Comparison of ENCODE assay signal across 8 cellular contexts in the genomic region with DNA sequence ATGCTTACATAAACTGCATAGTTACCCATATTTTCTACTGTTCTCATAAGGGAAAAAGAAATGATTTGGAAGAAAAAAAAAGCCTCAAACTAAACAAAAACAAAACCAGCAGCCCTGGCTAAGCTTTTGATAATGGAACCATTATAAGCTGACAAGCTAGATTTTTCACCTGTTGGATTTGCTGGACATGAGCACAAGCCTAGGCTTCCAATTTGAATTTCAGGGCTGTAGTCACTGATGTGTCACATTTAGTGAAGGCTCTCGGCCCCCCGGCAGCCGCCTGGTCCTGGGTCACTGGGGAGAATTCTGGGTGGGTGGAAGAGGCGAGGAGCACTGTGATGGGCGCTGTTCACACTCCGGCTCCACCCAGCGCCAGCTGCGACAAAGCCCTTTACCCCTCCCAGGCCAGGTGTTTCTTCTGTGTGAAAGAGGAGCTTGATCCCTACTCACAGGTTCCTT. TPM values are rescaled to one million over a fixed set of nuclear protein-coding genes. Genes with fewer than 3 reads are reported as not detected.
DNase-seq lines count a peak whose midpoint lies in the region; ATAC-seq and TF ChIP-seq lines count a peak whose summit lies in the region.

No MANE protein-coding gene starts in this region.

- no peaks in the 10 kb centered on the region for H3K36me3 ChIP-seq in BE2C
- no peaks in the 10 kb centered on the region for H3K36me3 ChIP-seq in HUES48 (ENCODE audit: control insufficient read depth, insufficient read depth, low read length)
- no peaks in the 10 kb centered on the region for H3K36me3 ChIP-seq in SK-N-MC (ENCODE audit: insufficient read depth, low read length)
- H3K36me3 ChIP-seq in gastrocnemius medialis = no peaks in the 10 kb centered on the region

- TF ChIP-seq POLR2A in gastrocnemius medialis (IDR thresholded peaks at IDR 0.05) = no peak

- H3K4me1 ChIP-seq in BE2C (no peaks in the 10 kb centered on the region; the same call in 1 of the 2 replicates), HUES48 (ENCODE audit: control insufficient read depth, insufficient read depth, low read length) (peaks cover 12% of the 10 kb centered on the region; the same call in 1 of the 2 replicates), gastrocnemius medialis (peaks cover 41 to 42% of the 10 kb centered on the region in 2 donors)

- H3K27me3 ChIP-seq in BE2C = no peaks in the 10 kb centered on the region
- H3K27me3 ChIP-seq in HUES48 (ENCODE audit: control insufficient read depth, insufficient read depth, low read length) = peaks cover 43% of the 10 kb centered on the region
- no peaks in the 10 kb centered on the region for H3K27me3 ChIP-seq in gastrocnemius medialis

- no peak for TF ChIP-seq CTCF in BE2C (IDR thresholded peaks at IDR 0.05; ENCODE audit: low read depth, low read length)
- TF ChIP-seq CTCF in fibroblast of pulmonary artery (IDR thresholded peaks at IDR 0.05; ENCODE audit: low read length, missing control alignments) = no peak
- peak in 1 of 5 experiments; percentile 1 for TF ChIP-seq CTCF in gastrocnemius medialis (IDR thresholded peaks at IDR 0.05 in 4 of 5, conservative IDR thresholded peaks at IDR 0.05 in 1 of 5)

- no peak for ATAC-seq in gastrocnemius medialis
- no peak for ATAC-seq in activated CD4-positive, CD25-positive, alpha-beta regulatory T cell treated with anti-CD3 and anti-CD28 coated beads, Interleukin-2, amount 50 U/mL, for 24 hours
- ATAC-seq in HG02571 (IDR thresholded peaks at IDR 0.05; ENCODE audit: unreplicated experiment) = no peak
- no peak for ATAC-seq in GM19467 (IDR thresholded peaks at IDR 0.05; ENCODE audit: unreplicated experiment)

- DNase-seq in BE2C = no peak
- no peak for DNase-seq in SK-N-MC (ENCODE audit: low read depth, low spot score)
- no peak for DNase-seq in fibroblast of pulmonary artery (ENCODE audit: low read depth)
- DNase-seq in gastrocnemius medialis = no peak

- intact Hi-C loops in gastrocnemius medialis (cut with DNase I; ENCODE audit: low total_unique reads) = loop anchor here (5.0 kb wide), 1 partner anchor 466 kb away; no protein-coding TSS in a partner anchor

- H3K4me3 ChIP-seq in BE2C (ENCODE audit: low read depth, low read length) = peak overlapping the region; percentile 95
- H3K4me3 ChIP-seq in HUES48 (ENCODE audit: low read depth, low read length) = peak overlapping the region; percentile 85
- H3K4me3 ChIP-seq in SK-N-MC = peak overlapping the region; percentile 79
- peak overlapping the region; percentile 77 for H3K4me3 ChIP-seq in fibroblast of pulmonary artery (replicated peaks; ENCODE audit: low read depth, low read length)
- H3K4me3 ChIP-seq in gastrocnemius medialis = peak overlapping the region; percentile 74 to 89 (median 84)

- H3K9ac ChIP-seq in HUES48 (ENCODE audit: low read depth, low read length) = peak overlapping the region; percentile 63
- H3K9ac ChIP-seq in SK-N-MC (ENCODE audit: insufficient read length) = no peak overlapping the region

- in situ Hi-C loops in gastrocnemius medialis (cut with MboI; ENCODE audit: low sequenced_read_pairs in 4 of 4) = loop anchor here in 2 of 4 donors (10.0 to 25.0 kb wide), 2 partner anchors 117 to 461 kb away; no protein-coding TSS in a partner anchor

- H3K27ac ChIP-seq in HUES48 (ENCODE audit: low read depth, low read length) (no peak overlapping the region), SK-N-MC (no peak overlapping the region), gastrocnemius medialis (peak overlapping the region; percentile 73 to 96 (median 88))

- H3K9me3 ChIP-seq in BE2C (no peaks in the 10 kb centered on the region), HUES48 (ENCODE audit: control insufficient read depth, insufficient read depth, low read length) (no peaks in the 10 kb centered on the region), SK-N-MC (ENCODE audit: low read depth, low read length) (no peaks in the 10 kb centered on the region), gastrocnemius medialis (no peaks in the 10 kb centered on the region)

RNA-seq across cellular contexts. Expression of a gene that starts 4.6 kb away (rescaled TPM):
- 4.2 TPM for polyA plus RNA-seq in BE2C (2012; ENCODE audit: insufficient read depth, insufficient read length, low read depth)
- total RNA-seq in gastrocnemius medialis = under 1 TPM in 3 of 4 donors, not detected in 1; 0.36 to 0.89 (median 0.68) TPM

Comparison
In these comparisons a context has a peak if more than half of its experiments do, and no peak if none do; other contexts are left out.
1. H3K27ac ChIP-seq: peak in gastrocnemius medialis (4 of 4); none in HUES48 (single experiment) and SK-N-MC (single experiment).
2. Peak in every context shown above with its lines, with median percentiles within 50 percentile points of each other: H3K4me3 ChIP-seq.